Comparison of ENCODE assay signal across 1 cellular context in the genomic region with DNA sequence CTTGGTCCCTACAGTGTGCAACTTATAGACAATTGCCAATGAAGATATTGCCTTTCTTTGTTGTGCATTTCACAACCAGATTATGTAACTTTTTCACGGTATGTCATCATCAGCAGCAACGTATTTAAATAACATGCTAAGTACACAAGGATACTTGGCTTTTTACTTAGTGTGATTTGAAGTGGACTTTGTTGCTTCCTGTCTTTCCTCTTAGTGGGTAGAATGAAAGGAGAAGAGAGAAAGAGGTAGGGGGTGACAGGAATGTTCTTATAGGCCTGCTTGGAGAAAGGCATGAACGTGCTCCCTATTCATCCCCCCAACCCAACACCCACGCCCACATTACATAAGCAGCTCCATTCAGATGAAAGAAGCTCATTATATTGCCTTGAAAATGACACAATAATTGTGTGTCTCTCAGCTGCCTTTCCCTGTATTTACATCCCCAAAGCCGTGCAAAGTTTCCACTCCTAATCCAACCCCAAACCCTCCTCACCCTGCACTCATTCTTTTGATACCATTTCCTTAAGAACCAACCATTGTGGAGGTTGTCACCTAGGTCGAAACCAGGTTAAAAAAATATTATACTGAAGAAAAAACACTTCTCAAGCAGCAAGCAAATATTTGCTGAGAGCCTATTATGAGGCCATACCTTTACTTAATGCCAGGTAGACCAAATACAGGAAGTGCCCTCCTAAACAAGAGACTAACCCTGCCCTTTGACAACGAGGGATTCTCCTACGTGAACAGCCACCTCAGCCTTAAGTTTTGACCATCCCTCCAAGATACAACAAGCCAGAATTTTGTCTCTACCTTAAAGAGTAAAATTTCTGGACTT.
TF ChIP-seq lines count a peak whose summit lies in the region.

No MANE protein-coding gene starts in this region.

TF ChIP-seq in HepG2, 621 proteins besides CTCF, POLR2A, EP300 and RAD21 (continued from another document and continues in another):
- TF ChIP-seq, protein P1, sequence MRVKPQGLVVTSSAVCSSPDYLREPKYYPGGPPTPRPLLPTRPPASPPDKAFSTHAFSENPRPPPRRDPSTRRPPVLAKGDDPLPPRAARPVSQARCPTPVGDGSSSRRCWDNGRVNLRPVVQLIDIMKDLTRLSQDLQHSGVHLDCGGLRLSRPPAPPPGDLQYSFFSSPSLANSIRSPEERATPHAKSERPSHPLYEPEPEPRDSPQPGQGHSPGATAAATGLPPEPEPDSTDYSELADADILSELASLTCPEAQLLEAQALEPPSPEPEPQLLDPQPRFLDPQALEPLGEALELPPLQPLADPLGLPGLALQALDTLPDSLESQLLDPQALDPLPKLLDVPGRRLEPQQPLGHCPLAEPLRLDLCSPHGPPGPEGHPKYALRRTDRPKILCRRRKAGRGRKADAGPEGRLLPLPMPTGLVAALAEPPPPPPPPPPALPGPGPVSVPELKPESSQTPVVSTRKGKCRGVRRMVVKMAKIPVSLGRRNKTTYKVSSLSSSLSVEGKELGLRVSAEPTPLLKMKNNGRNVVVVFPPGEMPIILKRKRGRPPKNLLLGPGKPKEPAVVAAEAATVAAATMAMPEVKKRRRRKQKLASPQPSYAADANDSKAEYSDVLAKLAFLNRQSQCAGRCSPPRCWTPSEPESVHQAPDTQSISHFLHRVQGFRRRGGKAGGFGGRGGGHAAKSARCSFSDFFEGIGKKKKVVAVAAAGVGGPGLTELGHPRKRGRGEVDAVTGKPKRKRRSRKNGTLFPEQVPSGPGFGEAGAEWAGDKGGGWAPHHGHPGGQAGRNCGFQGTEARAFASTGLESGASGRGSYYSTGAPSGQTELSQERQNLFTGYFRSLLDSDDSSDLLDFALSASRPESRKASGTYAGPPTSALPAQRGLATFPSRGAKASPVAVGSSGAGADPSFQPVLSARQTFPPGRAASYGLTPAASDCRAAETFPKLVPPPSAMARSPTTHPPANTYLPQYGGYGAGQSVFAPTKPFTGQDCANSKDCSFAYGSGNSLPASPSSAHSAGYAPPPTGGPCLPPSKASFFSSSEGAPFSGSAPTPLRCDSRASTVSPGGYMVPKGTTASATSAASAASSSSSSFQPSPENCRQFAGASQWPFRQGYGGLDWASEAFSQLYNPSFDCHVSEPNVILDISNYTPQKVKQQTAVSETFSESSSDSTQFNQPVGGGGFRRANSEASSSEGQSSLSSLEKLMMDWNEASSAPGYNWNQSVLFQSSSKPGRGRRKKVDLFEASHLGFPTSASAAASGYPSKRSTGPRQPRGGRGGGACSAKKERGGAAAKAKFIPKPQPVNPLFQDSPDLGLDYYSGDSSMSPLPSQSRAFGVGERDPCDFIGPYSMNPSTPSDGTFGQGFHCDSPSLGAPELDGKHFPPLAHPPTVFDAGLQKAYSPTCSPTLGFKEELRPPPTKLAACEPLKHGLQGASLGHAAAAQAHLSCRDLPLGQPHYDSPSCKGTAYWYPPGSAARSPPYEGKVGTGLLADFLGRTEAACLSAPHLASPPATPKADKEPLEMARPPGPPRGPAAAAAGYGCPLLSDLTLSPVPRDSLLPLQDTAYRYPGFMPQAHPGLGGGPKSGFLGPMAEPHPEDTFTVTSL (CRISPR knock-in tag; IDR thresholded peaks at IDR 0.05; ENCODE audit: borderline replicate concordance): peak; percentile 39; the same call in 1 of the 2 replicates
- TF ChIP-seq RARA (CRISPR knock-in tag; IDR thresholded peaks at IDR 0.05): peak; percentile 75
- TF ChIP-seq HHEX (CRISPR knock-in tag; IDR thresholded peaks at IDR 0.05): peak; percentile 51; the same call in 1 of the 2 replicates
- TF ChIP-seq SMAD3 (CRISPR knock-in tag; IDR thresholded peaks at IDR 0.05): peak; percentile 65; the same call in 1 of the 2 replicates
- peak; percentile 75 for TF ChIP-seq ASH2L (IDR thresholded peaks at IDR 0.05; ENCODE audit: insufficient read length, low read depth, low read length)
- TF ChIP-seq, protein P2, sequence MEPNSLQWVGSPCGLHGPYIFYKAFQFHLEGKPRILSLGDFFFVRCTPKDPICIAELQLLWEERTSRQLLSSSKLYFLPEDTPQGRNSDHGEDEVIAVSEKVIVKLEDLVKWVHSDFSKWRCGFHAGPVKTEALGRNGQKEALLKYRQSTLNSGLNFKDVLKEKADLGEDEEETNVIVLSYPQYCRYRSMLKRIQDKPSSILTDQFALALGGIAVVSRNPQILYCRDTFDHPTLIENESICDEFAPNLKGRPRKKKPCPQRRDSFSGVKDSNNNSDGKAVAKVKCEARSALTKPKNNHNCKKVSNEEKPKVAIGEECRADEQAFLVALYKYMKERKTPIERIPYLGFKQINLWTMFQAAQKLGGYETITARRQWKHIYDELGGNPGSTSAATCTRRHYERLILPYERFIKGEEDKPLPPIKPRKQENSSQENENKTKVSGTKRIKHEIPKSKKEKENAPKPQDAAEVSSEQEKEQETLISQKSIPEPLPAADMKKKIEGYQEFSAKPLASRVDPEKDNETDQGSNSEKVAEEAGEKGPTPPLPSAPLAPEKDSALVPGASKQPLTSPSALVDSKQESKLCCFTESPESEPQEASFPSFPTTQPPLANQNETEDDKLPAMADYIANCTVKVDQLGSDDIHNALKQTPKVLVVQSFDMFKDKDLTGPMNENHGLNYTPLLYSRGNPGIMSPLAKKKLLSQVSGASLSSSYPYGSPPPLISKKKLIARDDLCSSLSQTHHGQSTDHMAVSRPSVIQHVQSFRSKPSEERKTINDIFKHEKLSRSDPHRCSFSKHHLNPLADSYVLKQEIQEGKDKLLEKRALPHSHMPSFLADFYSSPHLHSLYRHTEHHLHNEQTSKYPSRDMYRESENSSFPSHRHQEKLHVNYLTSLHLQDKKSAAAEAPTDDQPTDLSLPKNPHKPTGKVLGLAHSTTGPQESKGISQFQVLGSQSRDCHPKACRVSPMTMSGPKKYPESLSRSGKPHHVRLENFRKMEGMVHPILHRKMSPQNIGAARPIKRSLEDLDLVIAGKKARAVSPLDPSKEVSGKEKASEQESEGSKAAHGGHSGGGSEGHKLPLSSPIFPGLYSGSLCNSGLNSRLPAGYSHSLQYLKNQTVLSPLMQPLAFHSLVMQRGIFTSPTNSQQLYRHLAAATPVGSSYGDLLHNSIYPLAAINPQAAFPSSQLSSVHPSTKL (CRISPR knock-in tag; IDR thresholded peaks at IDR 0.05): peak; percentile 92
- TF ChIP-seq, protein P3, sequence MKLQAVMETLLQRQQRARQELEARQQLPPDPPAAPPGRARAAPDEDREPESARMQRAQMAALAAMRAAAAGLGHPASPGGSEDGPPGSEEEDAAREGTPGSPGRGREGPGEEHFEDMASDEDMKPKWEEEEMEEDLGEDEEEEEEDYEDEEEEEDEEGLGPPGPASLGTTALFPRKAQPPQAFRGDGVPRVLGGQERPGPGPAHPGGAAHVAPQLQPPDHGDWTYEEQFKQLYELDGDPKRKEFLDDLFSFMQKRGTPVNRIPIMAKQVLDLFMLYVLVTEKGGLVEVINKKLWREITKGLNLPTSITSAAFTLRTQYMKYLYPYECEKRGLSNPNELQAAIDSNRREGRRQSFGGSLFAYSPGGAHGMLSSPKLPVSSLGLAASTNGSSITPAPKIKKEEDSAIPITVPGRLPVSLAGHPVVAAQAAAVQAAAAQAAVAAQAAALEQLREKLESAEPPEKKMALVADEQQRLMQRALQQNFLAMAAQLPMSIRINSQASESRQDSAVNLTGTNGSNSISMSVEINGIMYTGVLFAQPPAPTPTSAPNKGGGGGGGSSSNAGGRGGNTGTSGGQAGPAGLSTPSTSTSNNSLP (IDR thresholded peaks at IDR 0.05; ENCODE audit: low read depth, low read length): peak; percentile 73; the same call in 1 of the 2 replicates
- peak; percentile 77; the same call in 1 of the 2 replicates for TF ChIP-seq ATF7 (IDR thresholded peaks at IDR 0.05)
- TF ChIP-seq ATF7 (CRISPR knock-in tag; IDR thresholded peaks at IDR 0.05): no peak; the same call in 1 of the 2 replicates
- TF ChIP-seq, protein P4, sequence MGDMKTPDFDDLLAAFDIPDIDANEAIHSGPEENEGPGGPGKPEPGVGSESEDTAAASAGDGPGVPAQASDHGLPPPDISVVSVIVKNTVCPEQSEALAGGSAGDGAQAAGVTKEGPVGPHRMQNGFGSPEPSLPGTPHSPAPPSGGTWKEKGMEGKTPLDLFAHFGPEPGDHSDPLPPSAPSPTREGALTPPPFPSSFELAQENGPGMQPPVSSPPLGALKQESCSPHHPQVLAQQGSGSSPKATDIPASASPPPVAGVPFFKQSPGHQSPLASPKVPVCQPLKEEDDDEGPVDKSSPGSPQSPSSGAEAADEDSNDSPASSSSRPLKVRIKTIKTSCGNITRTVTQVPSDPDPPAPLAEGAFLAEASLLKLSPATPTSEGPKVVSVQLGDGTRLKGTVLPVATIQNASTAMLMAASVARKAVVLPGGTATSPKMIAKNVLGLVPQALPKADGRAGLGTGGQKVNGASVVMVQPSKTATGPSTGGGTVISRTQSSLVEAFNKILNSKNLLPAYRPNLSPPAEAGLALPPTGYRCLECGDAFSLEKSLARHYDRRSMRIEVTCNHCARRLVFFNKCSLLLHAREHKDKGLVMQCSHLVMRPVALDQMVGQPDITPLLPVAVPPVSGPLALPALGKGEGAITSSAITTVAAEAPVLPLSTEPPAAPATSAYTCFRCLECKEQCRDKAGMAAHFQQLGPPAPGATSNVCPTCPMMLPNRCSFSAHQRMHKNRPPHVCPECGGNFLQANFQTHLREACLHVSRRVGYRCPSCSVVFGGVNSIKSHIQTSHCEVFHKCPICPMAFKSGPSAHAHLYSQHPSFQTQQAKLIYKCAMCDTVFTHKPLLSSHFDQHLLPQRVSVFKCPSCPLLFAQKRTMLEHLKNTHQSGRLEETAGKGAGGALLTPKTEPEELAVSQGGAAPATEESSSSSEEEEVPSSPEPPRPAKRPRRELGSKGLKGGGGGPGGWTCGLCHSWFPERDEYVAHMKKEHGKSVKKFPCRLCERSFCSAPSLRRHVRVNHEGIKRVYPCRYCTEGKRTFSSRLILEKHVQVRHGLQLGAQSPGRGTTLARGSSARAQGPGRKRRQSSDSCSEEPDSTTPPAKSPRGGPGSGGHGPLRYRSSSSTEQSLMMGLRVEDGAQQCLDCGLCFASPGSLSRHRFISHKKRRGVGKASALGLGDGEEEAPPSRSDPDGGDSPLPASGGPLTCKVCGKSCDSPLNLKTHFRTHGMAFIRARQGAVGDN (CRISPR knock-in tag; IDR thresholded peaks at IDR 0.05): no peak
- peak; percentile 40 for TF ChIP-seq PHF8 (CRISPR knock-in tag; IDR thresholded peaks at IDR 0.05)
- TF ChIP-seq, protein P5, sequence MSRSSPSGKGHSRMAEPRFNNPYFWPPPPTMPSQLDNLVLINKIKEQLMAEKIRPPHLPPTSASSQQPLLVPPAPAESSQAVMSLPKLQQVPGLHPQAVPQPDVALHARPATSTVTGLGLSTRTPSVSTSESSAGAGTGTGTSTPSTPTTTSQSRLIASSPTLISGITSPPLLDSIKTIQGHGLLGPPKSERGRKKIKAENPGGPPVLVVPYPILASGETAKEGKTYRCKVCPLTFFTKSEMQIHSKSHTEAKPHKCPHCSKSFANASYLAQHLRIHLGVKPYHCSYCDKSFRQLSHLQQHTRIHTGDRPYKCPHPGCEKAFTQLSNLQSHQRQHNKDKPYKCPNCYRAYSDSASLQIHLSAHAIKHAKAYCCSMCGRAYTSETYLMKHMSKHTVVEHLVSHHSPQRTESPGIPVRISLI (CRISPR knock-in tag; IDR thresholded peaks at IDR 0.05; ENCODE audit: borderline replicate concordance): peak; percentile 20; the same call in 1 of the 2 replicates
- peak; percentile 85; the same call in 1 of the 2 replicates for TF ChIP-seq NCOR1 (IDR thresholded peaks at IDR 0.05; ENCODE audit: borderline replicate concordance, low read length)
- peak; percentile 83 for TF ChIP-seq ELF3 (CRISPR knock-in tag; IDR thresholded peaks at IDR 0.05)
- TF ChIP-seq, protein P6, sequence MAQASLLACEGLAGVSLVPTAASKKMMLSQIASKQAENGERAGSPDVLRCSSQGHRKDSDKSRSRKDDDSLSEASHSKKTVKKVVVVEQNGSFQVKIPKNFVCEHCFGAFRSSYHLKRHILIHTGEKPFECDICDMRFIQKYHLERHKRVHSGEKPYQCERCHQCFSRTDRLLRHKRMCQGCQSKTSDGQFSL (CRISPR knock-in tag; IDR thresholded peaks at IDR 0.05): 0 out of 2 replicates have a peak, but pooled peaks have one; percentile 32
- TF ChIP-seq CEBPG (CRISPR knock-in tag; IDR thresholded peaks at IDR 0.05): peak; percentile 99
- TF ChIP-seq SMARCC2 (IDR thresholded peaks at IDR 0.05): no peak
- TF ChIP-seq SOX5 (CRISPR knock-in tag; IDR thresholded peaks at IDR 0.05; ENCODE audit: borderline replicate concordance): peak; percentile 95
- TF ChIP-seq, protein P7, sequence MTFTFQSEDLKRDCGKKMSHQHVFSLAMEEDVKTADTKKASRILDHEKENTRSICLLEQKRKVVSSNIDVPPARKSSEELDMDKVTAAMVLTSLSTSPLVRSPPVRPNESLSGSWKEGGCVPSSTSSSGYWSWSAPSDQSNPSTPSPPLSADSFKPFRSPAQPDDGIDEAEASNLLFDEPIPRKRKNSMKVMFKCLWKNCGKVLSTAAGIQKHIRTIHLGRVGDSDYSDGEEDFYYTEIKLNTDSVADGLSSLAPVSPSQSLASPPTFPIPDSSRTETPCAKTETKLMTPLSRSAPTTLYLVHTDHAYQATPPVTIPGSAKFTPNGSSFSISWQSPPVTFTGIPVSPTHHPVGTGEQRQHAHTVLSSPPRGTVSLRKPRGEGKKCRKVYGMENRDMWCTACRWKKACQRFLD (CRISPR knock-in tag; IDR thresholded peaks at IDR 0.05; ENCODE audit: borderline replicate concordance): no peak
- TF ChIP-seq BRD4 (CRISPR knock-in tag; IDR thresholded peaks at IDR 0.05): peak; percentile 87; the same call in 1 of the 2 replicates
- peak; percentile 79 for TF ChIP-seq HDAC1 (CRISPR knock-in tag; IDR thresholded peaks at IDR 0.05)
- peak; percentile 61; the same call in 1 of the 2 replicates for TF ChIP-seq ONECUT2 (CRISPR knock-in tag; IDR thresholded peaks at IDR 0.05)
- TF ChIP-seq, protein P8, sequence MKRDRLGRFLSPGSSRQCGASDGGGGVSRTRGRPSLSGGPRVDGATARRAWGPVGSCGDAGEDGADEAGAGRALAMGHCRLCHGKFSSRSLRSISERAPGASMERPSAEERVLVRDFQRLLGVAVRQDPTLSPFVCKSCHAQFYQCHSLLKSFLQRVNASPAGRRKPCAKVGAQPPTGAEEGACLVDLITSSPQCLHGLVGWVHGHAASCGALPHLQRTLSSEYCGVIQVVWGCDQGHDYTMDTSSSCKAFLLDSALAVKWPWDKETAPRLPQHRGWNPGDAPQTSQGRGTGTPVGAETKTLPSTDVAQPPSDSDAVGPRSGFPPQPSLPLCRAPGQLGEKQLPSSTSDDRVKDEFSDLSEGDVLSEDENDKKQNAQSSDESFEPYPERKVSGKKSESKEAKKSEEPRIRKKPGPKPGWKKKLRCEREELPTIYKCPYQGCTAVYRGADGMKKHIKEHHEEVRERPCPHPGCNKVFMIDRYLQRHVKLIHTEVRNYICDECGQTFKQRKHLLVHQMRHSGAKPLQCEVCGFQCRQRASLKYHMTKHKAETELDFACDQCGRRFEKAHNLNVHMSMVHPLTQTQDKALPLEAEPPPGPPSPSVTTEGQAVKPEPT (CRISPR knock-in tag; IDR thresholded peaks at IDR 0.05; ENCODE audit: low read depth): no peak
